Comparison of ENCODE assay signal across 1 cellular context in the genomic region with DNA sequence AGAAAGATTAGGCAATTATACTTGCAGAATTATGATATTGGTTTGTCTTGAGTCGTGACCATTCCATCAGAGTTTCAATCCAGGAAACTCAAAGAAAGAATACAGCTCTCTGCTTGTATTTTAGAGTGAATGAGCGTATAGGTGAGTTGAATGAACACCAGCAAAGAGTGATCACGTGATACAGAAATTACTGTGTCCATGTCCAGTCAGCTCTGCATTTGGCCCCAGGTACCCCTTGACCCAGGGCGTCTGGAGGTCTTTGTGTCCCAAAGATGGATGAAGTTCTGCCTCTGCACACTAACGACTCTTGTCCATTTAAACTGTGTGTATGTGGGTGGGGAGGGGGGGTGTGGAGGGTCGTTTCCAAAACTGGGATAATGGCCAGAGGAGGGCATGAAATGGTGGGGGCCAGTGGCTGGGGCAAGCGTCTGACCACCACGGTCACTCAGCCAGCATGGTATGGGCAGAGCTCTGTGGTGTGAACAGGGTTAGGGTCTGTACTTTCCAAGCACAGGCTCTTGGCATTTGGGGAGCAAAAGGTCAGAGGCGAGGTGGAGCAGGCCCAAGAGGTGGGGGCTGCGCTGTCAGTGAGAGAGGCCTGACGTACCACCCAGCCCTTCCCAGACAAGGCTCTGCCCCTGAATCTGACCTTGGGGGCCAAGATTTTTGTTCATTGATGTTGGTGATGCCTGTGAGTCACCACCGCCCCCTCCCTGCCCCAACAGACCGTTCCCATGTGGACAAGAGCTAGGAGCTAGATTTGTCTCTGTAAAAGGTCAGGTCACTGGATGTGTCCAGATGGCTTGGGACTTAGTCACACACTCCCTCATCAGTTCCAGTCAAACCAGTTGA.
TF ChIP-seq lines count a peak whose summit lies in the region.

No MANE protein-coding gene starts in this region.

TF ChIP-seq in endothelial cell of umbilical vein, 7 proteins besides CTCF, POLR2A, EP300 and RAD21:
- TF ChIP-seq GATA2 (IDR thresholded peaks at IDR 0.05; ENCODE audit: insufficient read depth, insufficient read length, low read depth, low read length) (no peak), POLR2AphosphoS5 (IDR thresholded peaks at IDR 0.05; ENCODE audit: insufficient read depth, low read depth, low read length) (peak; percentile 46)
